In the genomic region with DNA sequence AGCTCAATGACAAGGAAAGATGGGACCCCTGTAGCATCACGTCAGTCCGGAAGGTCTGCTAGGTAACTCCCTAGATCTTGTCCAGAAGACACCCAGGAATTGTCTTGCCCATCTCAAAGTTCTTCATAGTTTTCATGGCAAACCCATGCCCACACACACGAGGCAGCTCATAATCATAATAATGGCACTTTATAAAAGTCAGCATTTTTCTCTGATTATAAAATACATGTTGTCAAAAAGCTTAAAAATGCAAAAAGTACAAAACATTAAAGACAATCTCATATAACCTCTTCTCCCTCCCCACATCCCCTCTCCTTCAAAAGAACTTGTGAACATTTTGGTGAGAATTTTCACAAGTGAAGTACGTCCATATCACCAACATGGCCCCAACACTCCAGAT, we compare ENCODE assay signal across 25 cellular contexts. TPM values are rescaled to one million over a fixed set of nuclear protein-coding genes. Genes with fewer than 3 reads are reported as not detected.
"Had no signal": no experiment of that assay in that cellular context is flagged by ENCODE, and none has a peak within 500 bp of the region (broad histone marks: within the 10 kb centered on the region; RNA-seq: fewer than 3 reads in every experiment).

No MANE protein-coding gene starts in this region.

- H3K27me3 Mint-ChIP-seq: activated T-cell treated with anti-CD3 and anti-CD28 coated beads, Interleukin-2, amount 50 U/mL, for 24 hours; progenitor cell of endocrine pancreas had no signal

- H3K27me3 ChIP-seq: left lung, sigmoid colon, upper lobe of right lung had no signal

- H3K27ac Mint-ChIP-seq: activated T-cell treated with anti-CD3 and anti-CD28 coated beads, Interleukin-2, amount 50 U/mL, for 24 hours; natural killer cell; progenitor cell of endocrine pancreas; T-helper 2 cell treated with Interferon-gamma antibody and Interleukin-4, amounts not matched to agents 5 μg/mL and 100 μg/mL, for 36 hours had no signal

- H3K36me3 Mint-ChIP-seq: natural killer cell had no signal

- H3K9me3 ChIP-seq: left lung, sigmoid colon, SK-N-SH, upper lobe of right lung had no signal

- H3K4me3 Mint-ChIP-seq: activated T-cell treated with anti-CD3 and anti-CD28 coated beads, Interleukin-2, amount 50 U/mL, for 24 hours; natural killer cell; T-helper 2 cell treated with Interferon-gamma antibody and Interleukin-4, amounts not matched to agents 5 μg/mL and 100 μg/mL, for 36 hours had no signal

- H3K27ac ChIP-seq: coronary artery, left lung, sigmoid colon, upper lobe of right lung, WERI-Rb-1 had no signal

- H3K36me3 ChIP-seq: WERI-Rb-1 had no signal

- H3K9me3 Mint-ChIP-seq: activated T-cell treated with anti-CD3 and anti-CD28 coated beads, Interleukin-2, amount 50 U/mL, for 24 hours; natural killer cell; T-helper 2 cell treated with Interferon-gamma antibody and Interleukin-4, amounts not matched to agents 5 μg/mL and 100 μg/mL, for 36 hours had no signal

- DNase-seq: activated CD4-positive, CD25-positive, alpha-beta regulatory T cell treated with anti-CD3 and anti-CD28 coated beads, Interleukin-2, amount 50 U/mL, for 72 hours; activated naive CD4-positive, alpha-beta T cell treated with anti-CD3 and anti-CD28 coated beads, Interleukin-2, amount 50 U/mL, for 16 hours; activated T-cell treated with anti-CD3 and anti-CD28 coated beads, Interleukin-2, amount 50 U/mL, for 24 hours; amniotic stem cell; cerebellar nuclear complex; erythroblast; foreskin fibroblast; kidney glomerular epithelial cell; natural killer cell; retina; sigmoid colon; SK-N-SH; stimulated activated CD4-positive, alpha-beta T cell treated with anti-CD3 and anti-CD28 coated beads, Interleukin-15, amount 100 ng/mL, for 24 hours; stimulated activated naive CD4-positive, alpha-beta T cell; upper lobe of right lung; WERI-Rb-1 had no signal

- ATAC-seq: left lung, natural killer cell, upper lobe of right lung had no signal

- H3K4me3 ChIP-seq: coronary artery, left lung, lung, sigmoid colon, smooth muscle cell, upper lobe of right lung had no signal

RNA-seq across cellular contexts. Expression of gene LEFTY1, which starts 48.2 kb away (rescaled TPM):
- total RNA-seq: bronchial epithelial cell, fibroblast of lung, mesenteric fat pad, natural killer cell, sigmoid colon, smooth muscle cell had no signal
- polyA plus RNA-seq: fibroblast of lung, smooth muscle cell had no signal
